In the genomic region with DNA sequence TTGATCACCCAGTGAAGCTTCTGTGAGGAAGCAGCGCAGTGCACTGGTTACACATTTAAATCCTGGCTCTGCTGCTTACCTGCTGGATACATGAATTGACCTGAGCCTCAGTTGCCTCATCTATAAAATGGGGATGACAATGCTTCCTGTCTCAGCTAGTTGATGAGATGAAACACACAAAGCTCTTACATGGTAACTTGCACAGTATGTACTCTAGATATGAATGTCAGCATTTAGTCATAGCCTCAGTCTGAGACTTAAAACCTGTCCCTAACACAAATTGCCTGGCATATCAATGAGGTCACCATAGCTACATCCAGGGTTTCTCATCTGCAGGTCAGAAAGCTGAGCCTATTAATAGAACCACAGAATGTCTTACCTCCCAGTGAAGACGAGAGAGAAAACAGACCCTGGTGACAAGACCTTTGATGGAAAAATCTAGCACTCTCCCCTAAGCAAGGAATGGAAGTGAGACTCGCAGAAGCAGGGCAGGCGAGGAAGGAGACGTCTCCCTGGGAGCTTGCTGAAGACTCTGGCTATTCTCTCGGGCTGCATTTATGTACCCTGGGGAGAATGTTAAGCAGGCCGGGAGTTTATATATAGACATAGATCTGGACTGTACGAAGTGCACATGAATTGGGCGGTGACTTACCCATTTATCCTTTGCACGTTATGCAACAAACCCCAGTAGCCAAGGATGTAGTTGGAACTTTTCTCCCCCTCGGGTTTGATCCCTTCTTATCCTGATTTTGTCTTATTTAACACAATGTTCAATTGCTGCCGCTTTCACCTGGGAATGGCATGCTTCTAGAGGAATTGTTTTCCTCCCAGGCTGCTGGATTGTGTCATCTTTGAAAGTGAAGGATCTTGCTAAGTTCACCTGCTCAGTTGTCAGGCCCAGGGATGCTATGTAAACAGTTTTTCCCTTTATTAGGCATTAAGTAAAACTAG, we compare ENCODE assay signal across 12 cellular contexts. TPM values are rescaled to one million over a fixed set of nuclear protein-coding genes. Genes with fewer than 3 reads are reported as not detected.
DNase-seq lines count a peak whose midpoint lies in the region; ATAC-seq and TF ChIP-seq lines count a peak whose summit lies in the region.
"Had no signal": no experiment of that assay in that cellular context is flagged by ENCODE, and none has a peak within 500 bp of the region (broad histone marks: within the 10 kb centered on the region; RNA-seq: fewer than 3 reads in every experiment).

No MANE protein-coding gene starts in this region.

- TF ChIP-seq POLR2A in sigmoid colon (IDR thresholded peaks at IDR 0.05) = no peak

- H3K36me3 ChIP-seq in cardiac muscle cell (peaks cover 6% of the 10 kb centered on the region), sigmoid colon (peaks cover 0 to 17% (median 2%) of the 10 kb centered on the region in 4 donors)

- no peak overlapping the region for H3K4me3 ChIP-seq in cardiac muscle cell
- H3K4me3 ChIP-seq in sigmoid colon = no peak overlapping the region
- H3K4me3 ChIP-seq: esophagus squamous epithelium, prostate gland had no signal

- no peaks in the 10 kb centered on the region for H3K27me3 Mint-ChIP-seq in activated T-cell treated with anti-CD3 and anti-CD28 coated beads, Interleukin-2, amount 50 U/mL, for 72 hours (ENCODE audit: low read depth)
- H3K27me3 Mint-ChIP-seq: CD4-positive, CD25-positive, alpha-beta regulatory T cell had no signal

- 78 to 84% methylated on average over 12 of the region's 12 CpGs for WGBS in sigmoid colon, 2 donors

- H3K9me3 Mint-ChIP-seq in activated T-cell treated with anti-CD3 and anti-CD28 coated beads, Interleukin-2, amount 50 U/mL, for 72 hours = no peaks in the 10 kb centered on the region
- H3K9me3 Mint-ChIP-seq: CD4-positive, CD25-positive, alpha-beta regulatory T cell had no signal

- H3K4me1 ChIP-seq in cardiac muscle cell (ENCODE audit: low read depth) = peaks cover 37% of the 10 kb centered on the region
- H3K4me1 ChIP-seq in sigmoid colon = peaks cover 0 to 60% (median 44%) of the 10 kb centered on the region in 4 donors
- H3K4me1 ChIP-seq: prostate gland had no signal

- peaks cover 11 to 25% of the 10 kb centered on the region in 2 donors for H3K36me3 Mint-ChIP-seq in activated T-cell treated with anti-CD3 and anti-CD28 coated beads, Interleukin-2, amount 50 U/mL, for 72 hours (ENCODE audit: insufficient read depth in 2 of 2)

- peak overlapping the region in 1 of 2 donors; percentile 9 for H3K4me3 Mint-ChIP-seq in activated T-cell treated with anti-CD3 and anti-CD28 coated beads, Interleukin-2, amount 50 U/mL, for 72 hours
- H3K4me3 Mint-ChIP-seq: CD4-positive, CD25-positive, alpha-beta regulatory T cell had no signal

- no peak for TF ChIP-seq CTCF in cardiac muscle cell (IDR thresholded peaks at IDR 0.05; ENCODE audit: low read depth, low read length)
- no peak for TF ChIP-seq CTCF in sigmoid colon (IDR thresholded peaks at IDR 0.05)

- peak in 2 of 4 donors; percentile 57 to 72 for TF ChIP-seq EP300 in sigmoid colon (IDR thresholded peaks at IDR 0.05)

- DNase-seq in LHCN-M2 (ENCODE audit: low read depth) (peak; percentile 33), cardiac muscle cell (ENCODE audit: low read depth in 1 of 2, low spot score in 1 of 2) (peak in 1 of 2 donors; percentile 68), sigmoid colon (peak; percentile 78)
- peak in 1 of 2 donors; percentile 13 for DNase-seq in activated T-cell treated with anti-CD3 and anti-CD28 coated beads, Interleukin-2, amount 50 U/mL, for 72 hours
- DNase-seq: esophagus squamous epithelium; MM.1S; stimulated activated CD4-positive, alpha-beta T cell treated with anti-CD3 and anti-CD28 coated beads, Interleukin-4, amount 100 ng/mL, for 24 hours had no signal

- H3K27me3 ChIP-seq in cardiac muscle cell = no peaks in the 10 kb centered on the region
- no peaks in the 10 kb centered on the region for H3K27me3 ChIP-seq in sigmoid colon
- H3K27me3 ChIP-seq: esophagus squamous epithelium had no signal

- ATAC-seq in activated T-cell treated with anti-CD3 and anti-CD28 coated beads, Interleukin-2, amount 50 U/mL, for 72 hours (replicated peaks in 1 of 2) = peak; percentile 86 to 91
- ATAC-seq in GM21576 (IDR thresholded peaks at IDR 0.05; ENCODE audit: unreplicated experiment) = no peak
- no peak for ATAC-seq in HG03469 (IDR thresholded peaks at IDR 0.05; ENCODE audit: unreplicated experiment)
- no peak for ATAC-seq in HG03139 (IDR thresholded peaks at IDR 0.05; ENCODE audit: unreplicated experiment)

- peaks cover 28% of the 10 kb centered on the region for H3K4me1 Mint-ChIP-seq in activated T-cell treated with anti-CD3 and anti-CD28 coated beads, Interleukin-2, amount 50 U/mL, for 72 hours (ENCODE audit: low read depth)

- H3K27ac ChIP-seq in cardiac muscle cell (peak overlapping the region; percentile 94), sigmoid colon (peak overlapping the region; percentile 71 to 89 (median 80))
- H3K27ac ChIP-seq: esophagus squamous epithelium, prostate gland had no signal

- peak overlapping the region; percentile 38 for H3K27ac Mint-ChIP-seq in activated T-cell treated with anti-CD3 and anti-CD28 coated beads, Interleukin-2, amount 50 U/mL, for 72 hours

- H3K9me3 ChIP-seq in cardiac muscle cell (ENCODE audit: low read depth) (no peaks in the 10 kb centered on the region), sigmoid colon (no peaks in the 10 kb centered on the region)
- H3K9me3 ChIP-seq: esophagus squamous epithelium, prostate gland had no signal

- intact Hi-C loops in sigmoid colon (cut with DNase I) = loop anchor here (1.0 to 2.0 kb wide), 2 partner anchors 12 to 25 kb away; no protein-coding TSS in a partner anchor

RNA-seq across cellular contexts. Expression of a gene that starts 18.0 kb away (rescaled TPM):
- total RNA-seq in LHCN-M2 (2014; rRNA removed) (26.2 and 38.2 TPM in 2 replicates), cardiac muscle cell (21.3 and 28.1 TPM in 2 replicates), sigmoid colon (10 to 100 TPM; 27.3 to 97.3 (median 61.2) TPM)
- 43.0 TPM for polyA plus RNA-seq in LHCN-M2 (2012)
- total RNA-seq in activated T-cell treated with anti-CD3 and anti-CD28 coated beads, Interleukin-2, amount 50 U/mL, for 72 hours = 10 to 100 TPM; 36.6 to 40.7 TPM
- polyA plus RNA-seq in cardiac muscle cell (55.8 and 67.4 TPM in 2 replicates), sigmoid colon (10 to 100 TPM; 45.7 to 62.5 (median 61.7) TPM)

RNA-seq across cellular contexts. Expression of a gene that starts 18.1 kb away (rescaled TPM):
- total RNA-seq in LHCN-M2 (2014; rRNA removed) = 38.9 and 45.2 TPM in 2 replicates
- polyA plus RNA-seq in LHCN-M2 (2012) = 34.9 TPM
- total RNA-seq in activated T-cell treated with anti-CD3 and anti-CD28 coated beads, Interleukin-2, amount 50 U/mL, for 72 hours = 100 to 1,000 TPM; 164 to 223 TPM
- total RNA-seq in cardiac muscle cell = 46.9 and 64.7 TPM in 2 replicates
- polyA plus RNA-seq in cardiac muscle cell = 34.6 and 55.5 TPM in 2 replicates
- total RNA-seq in sigmoid colon = 10 to 100 TPM; 38.2 to 45.4 (median 42.0) TPM
- polyA plus RNA-seq in sigmoid colon = 10 to 100 TPM; 18.0 to 48.4 (median 19.0) TPM

RNA-seq across cellular contexts. Expression of a gene that starts 55.5 kb away (rescaled TPM):
- total RNA-seq in LHCN-M2 (2014; rRNA removed) (10.6 and 16.2 TPM in 2 replicates), cardiac muscle cell (12.5 and 19.3 TPM in 2 replicates), sigmoid colon (10 to 100 TPM in 3 of 4 donors, 1 to 10 TPM in 1; 6.9 to 17.6 (median 12.0) TPM)
- 9.0 TPM for polyA plus RNA-seq in LHCN-M2 (2012)
- 10 to 100 TPM; 16.7 to 20.3 TPM for total RNA-seq in activated T-cell treated with anti-CD3 and anti-CD28 coated beads, Interleukin-2, amount 50 U/mL, for 72 hours
- polyA plus RNA-seq in cardiac muscle cell (20.1 and 21.5 TPM in 2 replicates), sigmoid colon (10 to 100 TPM; 12.5 to 14.4 (median 14.1) TPM)

Comparison
In these comparisons a context has a peak if more than half of its experiments do, and no peak if none do; other contexts are left out.
1. ATAC-seq: peak in activated T-cell treated with anti-CD3 and anti-CD28 coated beads, Interleukin-2, amount 50 U/mL, for 72 hours (2 of 2); none in GM21576 (single experiment), HG03469 (single experiment) and HG03139 (single experiment).